In the genomic region with DNA sequence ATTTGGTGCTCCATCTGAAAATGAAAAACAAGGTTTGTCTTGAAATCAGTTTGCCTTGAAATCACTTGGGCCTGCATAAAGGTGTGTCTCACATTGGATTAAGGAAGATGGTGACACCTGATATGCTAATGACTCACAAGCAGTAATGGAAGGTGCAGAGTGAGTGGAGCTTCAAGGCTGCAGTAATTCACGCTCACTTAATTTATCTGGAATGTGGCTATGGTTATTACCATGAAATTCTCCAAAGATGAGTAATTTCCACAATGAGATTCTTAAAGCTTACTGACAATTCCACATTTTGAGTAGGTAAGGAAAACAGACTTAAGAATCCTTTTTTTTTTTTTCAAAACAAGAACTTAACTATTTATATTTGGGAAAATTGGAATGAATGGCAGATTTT, we compare ENCODE assay signal across 23 cellular contexts.
DNase-seq lines count a peak whose midpoint lies in the region; ATAC-seq and TF ChIP-seq lines count a peak whose summit lies in the region.
"Had no signal": no experiment of that assay in that cellular context is flagged by ENCODE, and none has a peak within 500 bp of the region (broad histone marks: within the 10 kb centered on the region; RNA-seq: fewer than 3 reads in every experiment).

No MANE protein-coding gene starts in this region.

- H3K4me3 ChIP-seq in AG04449 (ENCODE audit: low read depth, low read length) (no peak overlapping the region), HEK293 (ENCODE audit: low read depth, low read length) (no peak overlapping the region), RWPE2 (ENCODE audit: severe bottlenecking) (no peak overlapping the region), prostate gland (no peak overlapping the region)
- H3K4me3 ChIP-seq: dorsolateral prefrontal cortex, esophagus squamous epithelium, right lobe of liver, SJSA1 had no signal

- WGBS in prostate gland: 94% methylated on average over 1 of the region's 1 CpG

- TF ChIP-seq CTCF in AG04449 (IDR thresholded peaks at IDR 0.05; ENCODE audit: insufficient read depth, low read length, missing control alignments) (no peak), HEK293 (tag by site-specific recombination; IDR thresholded peaks at IDR 0.05) (no peak), RWPE2 (IDR thresholded peaks at IDR 0.05; ENCODE audit: poor library complexity, severe bottlenecking) (no peak), prostate gland (IDR thresholded peaks at IDR 0.05) (no peak)

- POLR2A ChIA-PET in AG04449 (lab: Yijun Ruan, JAX) (no interaction called here), HEK293 (lab: Yijun Ruan, JAX) (interaction anchor here (0.7 kb wide), 2 partner anchors 66 to 146 kb away, joined by 3 to 7 read pairs; no protein-coding TSS in a partner anchor)

- DNase-seq in AG04449 (ENCODE audit: low read depth, low spot score) (peak; percentile 12), RWPE2 (ENCODE audit: low spot score) (no peak), foreskin melanocyte (peak; percentile 56), prostate gland (ENCODE audit: low spot score) (no peak), NCI-H446 (lab: John Stamatoyannopoulos, UW) (no peak), DMS114 treated with DMSO at 0.1 percent for 48 hours (lab: John Stamatoyannopoulos, UW; ENCODE audit: unreplicated experiment) (no peak), NCI-H526 (lab: John Stamatoyannopoulos, UW) (no peak)
- DNase-seq: activated CD4-positive, alpha-beta T cell treated with anti-CD3 and anti-CD28 coated beads for 4 hours; activated naive CD4-positive, alpha-beta T cell treated with Interleukin-2 at 50 U/mL for 16 hours; dorsolateral prefrontal cortex; esophagus squamous epithelium; KG1; kidney; midbrain; NCI-H1105; NK-92 treated with Interleukin-12 subunit alpha and Interleukin-12 subunit beta, amount 100 ng/mL, for 24 hours; right lobe of liver; stimulated activated CD4-positive, alpha-beta T cell treated with anti-CD3 and anti-CD28 coated beads, Interleukin-2, amount 100 ng/mL, for 24 hours; substantia nigra; T1000 had no signal

- intact Hi-C loops in prostate gland (cut with DNase I): no loop called here

- ATAC-seq in RWPE2 (ENCODE audit: low read depth): peak; percentile 99
- ATAC-seq: right lobe of liver had no signal

- TF ChIP-seq POLR2A in prostate gland (IDR thresholded peaks at IDR 0.05): no peak

- no peaks in the 10 kb centered on the region for H3K4me1 ChIP-seq in HEK293 (ENCODE audit: control insufficient read depth, insufficient read depth, low read length)
- peaks cover 13% of the 10 kb centered on the region for H3K4me1 ChIP-seq in RWPE2 (ENCODE audit: insufficient read depth, poor library complexity, severe bottlenecking)
- no peaks in the 10 kb centered on the region for H3K4me1 ChIP-seq in prostate gland (replicated peaks)
- H3K4me1 ChIP-seq: esophagus squamous epithelium, right lobe of liver had no signal

- H3K36me3 ChIP-seq in HEK293 (ENCODE audit: control insufficient read depth in 2 of 2, insufficient read depth in 1 of 2, low read length in 2 of 2) (no peaks in the 10 kb centered on the region), RWPE2 (ENCODE audit: low read depth) (no peaks in the 10 kb centered on the region), prostate gland (no peaks in the 10 kb centered on the region)
- H3K36me3 ChIP-seq: esophagus squamous epithelium, neutrophil, right lobe of liver, SJSA1 had no signal

- CTCF ChIA-PET in AG04449 (lab: Yijun Ruan, JAX) (no interaction called here), HEK293 (lab: Yijun Ruan, JAX) (interaction anchor here (0.5 to 0.9 kb wide), 3 partner anchors 9 to 1597 kb away, joined by 3 to 5 read pairs (median 3); no protein-coding TSS in a partner anchor)

- H3K9me3 ChIP-seq in HEK293 (ENCODE audit: control insufficient read depth, insufficient read depth, low read depth, low read length) (no peaks in the 10 kb centered on the region), RWPE2 (ENCODE audit: severe bottlenecking) (no peaks in the 10 kb centered on the region), prostate gland (no peaks in the 10 kb centered on the region)
- H3K9me3 ChIP-seq: esophagus squamous epithelium, neutrophil, right lobe of liver, SJSA1 had no signal

- H3K27ac ChIP-seq in HEK293 (ENCODE audit: extremely low read depth, low read depth, low read length) (no peak overlapping the region), RWPE2 (ENCODE audit: poor library complexity, severe bottlenecking) (peak overlapping the region; percentile 37), prostate gland (no peak overlapping the region)
- H3K27ac ChIP-seq: dorsolateral prefrontal cortex, esophagus squamous epithelium, neutrophil, right lobe of liver, SJSA1 had no signal

- H3K27me3 ChIP-seq in RWPE2 (ENCODE audit: insufficient read depth, poor library complexity, severe bottlenecking) (no peaks in the 10 kb centered on the region), prostate gland (replicated peaks; ENCODE audit: insufficient read depth) (no peaks in the 10 kb centered on the region)
- H3K27me3 ChIP-seq: esophagus squamous epithelium, neutrophil, right lobe of liver, SJSA1 had no signal

TF ChIP-seq in HEK293, 187 proteins besides CTCF, POLR2A, EP300 and RAD21 (continues in another document):
- TF ChIP-seq KLF16 (tag by site-specific recombination; IDR thresholded peaks at IDR 0.05): no peak
- no peak for TF ChIP-seq ZBTB26 (tag by site-specific recombination; optimal IDR thresholded peaks at IDR 0.05)
- no peak for TF ChIP-seq ZIC2 (tag by site-specific recombination; IDR thresholded peaks at IDR 0.05)
- TF ChIP-seq SP3 (tag by site-specific recombination; IDR thresholded peaks at IDR 0.05): no peak
- TF ChIP-seq, protein P1, sequence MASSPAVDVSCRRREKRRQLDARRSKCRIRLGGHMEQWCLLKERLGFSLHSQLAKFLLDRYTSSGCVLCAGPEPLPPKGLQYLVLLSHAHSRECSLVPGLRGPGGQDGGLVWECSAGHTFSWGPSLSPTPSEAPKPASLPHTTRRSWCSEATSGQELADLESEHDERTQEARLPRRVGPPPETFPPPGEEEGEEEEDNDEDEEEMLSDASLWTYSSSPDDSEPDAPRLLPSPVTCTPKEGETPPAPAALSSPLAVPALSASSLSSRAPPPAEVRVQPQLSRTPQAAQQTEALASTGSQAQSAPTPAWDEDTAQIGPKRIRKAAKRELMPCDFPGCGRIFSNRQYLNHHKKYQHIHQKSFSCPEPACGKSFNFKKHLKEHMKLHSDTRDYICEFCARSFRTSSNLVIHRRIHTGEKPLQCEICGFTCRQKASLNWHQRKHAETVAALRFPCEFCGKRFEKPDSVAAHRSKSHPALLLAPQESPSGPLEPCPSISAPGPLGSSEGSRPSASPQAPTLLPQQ (tag by site-specific recombination; IDR thresholded peaks at IDR 0.05): no peak
- no peak for TF ChIP-seq ZBTB17 (tag by site-specific recombination; IDR thresholded peaks at IDR 0.05)
- TF ChIP-seq ZNF184 (tag by site-specific recombination; IDR thresholded peaks at IDR 0.05): 0 out of 2 replicates have a peak, but pooled peaks have one; percentile 48
- no peak for TF ChIP-seq OVOL3 (tag by site-specific recombination; IDR thresholded peaks at IDR 0.05)
- TF ChIP-seq ZNF132 (tag by site-specific recombination; IDR thresholded peaks at IDR 0.05; ENCODE audit: borderline replicate concordance): no peak
- peak; percentile 67 for TF ChIP-seq ZNF366 (tag by site-specific recombination; conservative IDR thresholded peaks at IDR 0.05)
- TF ChIP-seq ZEB2 (tag by site-specific recombination; IDR thresholded peaks at IDR 0.05): 0 out of 2 replicates have a peak, but pooled peaks have one; percentile 24
- TF ChIP-seq FEZF1 (tag by site-specific recombination; IDR thresholded peaks at IDR 0.05): no peak
- TF ChIP-seq, protein P2, sequence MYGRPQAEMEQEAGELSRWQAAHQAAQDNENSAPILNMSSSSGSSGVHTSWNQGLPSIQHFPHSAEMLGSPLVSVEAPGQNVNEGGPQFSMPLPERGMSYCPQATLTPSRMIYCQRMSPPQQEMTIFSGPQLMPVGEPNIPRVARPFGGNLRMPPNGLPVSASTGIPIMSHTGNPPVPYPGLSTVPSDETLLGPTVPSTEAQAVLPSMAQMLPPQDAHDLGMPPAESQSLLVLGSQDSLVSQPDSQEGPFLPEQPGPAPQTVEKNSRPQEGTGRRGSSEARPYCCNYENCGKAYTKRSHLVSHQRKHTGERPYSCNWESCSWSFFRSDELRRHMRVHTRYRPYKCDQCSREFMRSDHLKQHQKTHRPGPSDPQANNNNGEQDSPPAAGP (tag by site-specific recombination; IDR thresholded peaks at IDR 0.05): 0 out of 2 replicates have a peak, but pooled peaks have one; percentile 21
- TF ChIP-seq PRDM1 (tag by site-specific recombination; IDR thresholded peaks at IDR 0.05): 0 out of 2 replicates have a peak, but pooled peaks have one; percentile 22
- TF ChIP-seq KLF8 (tag by site-specific recombination; IDR thresholded peaks at IDR 0.05): peak; percentile 70
- no peak for TF ChIP-seq ZNF140 (tag by site-specific recombination; IDR thresholded peaks at IDR 0.05)
- no peak for TF ChIP-seq GLI2 (tag by site-specific recombination; IDR thresholded peaks at IDR 0.05; ENCODE audit: borderline replicate concordance, low read depth)
- peak; percentile 53; the same call in 1 of the 2 replicates for TF ChIP-seq ZNF629 (tag by site-specific recombination; IDR thresholded peaks at IDR 0.05)
- TF ChIP-seq ZBTB21 (tag by site-specific recombination; IDR thresholded peaks at IDR 0.05): no peak
- TF ChIP-seq SP7 (tag by site-specific recombination; IDR thresholded peaks at IDR 0.05): peak; percentile 44; the same call in 1 of the 2 replicates

Comparison
In these comparisons a context has a peak if more than half of its experiments do, and no peak if none do; other contexts are left out.
1. DNase-seq: peak in AG04449 (single experiment) and foreskin melanocyte (single experiment); none in RWPE2 (single experiment), prostate gland (single experiment), NCI-H446 (0 of 2), DMS114 treated with DMSO at 0.1 percent for 48 hours (single experiment) and NCI-H526 (0 of 2).